8 cellular contexts compared by ENCODE assay signal in genomic region chr20:32277361-32278198, GRCh38. TPM values are rescaled to one million over a fixed set of nuclear protein-coding genes. Genes with fewer than 3 reads are reported as not detected.
DNase-seq lines count a peak whose midpoint lies in the region; ATAC-seq and TF ChIP-seq lines count a peak whose summit lies in the region.

KIF3B (plus strand) TSS chr20:32277651; CDS start chr20:32309778, 32,127 bp downstream.

- peaks cover 9% of the 10 kb centered on the region for H3K9me3 Mint-ChIP-seq in activated CD8-positive, alpha-beta T cell treated with anti-CD3 and anti-CD28 coated beads for 36 hours

- H3K27me3 Mint-ChIP-seq in activated CD8-positive, alpha-beta T cell treated with anti-CD3 and anti-CD28 coated beads for 36 hours, result no peaks in the 10 kb centered on the region

- H3K4me3 Mint-ChIP-seq in activated CD8-positive, alpha-beta T cell treated with anti-CD3 and anti-CD28 coated beads for 36 hours, result peak within 1 kb of the TSS; percentile 98

- ATAC-seq in GM19397 (IDR thresholded peaks at IDR 0.05; ENCODE audit: unreplicated experiment), result peak; percentile 77
- peak; percentile 88 for ATAC-seq in activated CD8-positive, alpha-beta T cell treated with anti-CD3 and anti-CD28 coated beads for 36 hours

- peaks cover 35% of the 10 kb centered on the region for H3K36me3 Mint-ChIP-seq in activated CD8-positive, alpha-beta T cell treated with anti-CD3 and anti-CD28 coated beads for 36 hours (ENCODE audit: low read depth)

- H3K27ac Mint-ChIP-seq in activated CD8-positive, alpha-beta T cell treated with anti-CD3 and anti-CD28 coated beads for 36 hours, result peak within 1 kb of the TSS; percentile 97

- WGBS in lower leg skin, 2 donors, result 2% methylated on average over 24 to 55 of the region's 62 CpGs

- intact Hi-C loops in activated CD8-positive, alpha-beta T cell treated with anti-CD3 and anti-CD28 coated beads for 36 hours (cut with micrococcal nuclease), result no loop called here
- intact Hi-C loops in lower leg skin (cut with DNase I; ENCODE audit: low total_unique reads), result no loop called here

- POLR2A ChIA-PET in activated CD8-positive, alpha-beta T cell treated with anti-CD3 and anti-CD28 coated beads for 36 hours (lab: Charles Lee), result interaction anchor here (0.7 to 2.0 kb wide), 12 partner anchors 9 to 80 kb away, joined by 3 to 16 read pairs (median 4); partner anchors contain the start of gene ASXL1

- peaks cover 48% of the 10 kb centered on the region for H3K4me1 Mint-ChIP-seq in activated CD8-positive, alpha-beta T cell treated with anti-CD3 and anti-CD28 coated beads for 36 hours (ENCODE audit: low read depth)

- H3K27me3 ChIP-seq in HL-60 (ENCODE audit: insufficient read depth, poor library complexity, severe bottlenecking), result no peaks in the 10 kb centered on the region

- peak within 1 kb of the TSS; percentile 98 for H3K4me3 ChIP-seq in HL-60 (replicated peaks; ENCODE audit: insufficient read depth, low read length)
- H3K4me3 ChIP-seq in lower leg skin (ENCODE audit: low read depth, poor library complexity, severe bottlenecking), result peak within 1 kb of the TSS; percentile 96

- CTCF ChIA-PET in activated CD8-positive, alpha-beta T cell treated with anti-CD3 and anti-CD28 coated beads for 36 hours (lab: Charles Lee), result interaction anchor here (1.0 to 1.3 kb wide), 2 partner anchors 9 to 13 kb away, joined by 3 read pairs; no protein-coding TSS in a partner anchor

- peak within 1 kb of the TSS; percentile 68 for H3K27ac ChIP-seq in HL-60 (replicated peaks)

- DNase-seq in C1 segment of cervical spinal cord (lab: John Stamatoyannopoulos, UW), result peak; percentile 11 to 87 (median 76)
- DNase-seq in HL-60 (ENCODE audit: low read depth in 1 of 2, low spot score in 1 of 2), result peak; percentile 81 to 93
- peak; percentile 80 for DNase-seq in NCI-H82 treated with DMSO at 0.1 percent for 48 hours (lab: John Stamatoyannopoulos, UW; ENCODE audit: unreplicated experiment)
- peak; percentile 93 for DNase-seq in activated CD8-positive, alpha-beta T cell treated with anti-CD3 and anti-CD28 coated beads for 36 hours
- peak; percentile 88 for DNase-seq in ecto neural progenitor cell (ENCODE audit: low spot score)
- DNase-seq in lower leg skin (ENCODE audit: low spot score in 2 of 2), result peak; percentile 83 to 97
- DNase-seq in stimulated activated CD4-positive, alpha-beta T cell treated with anti-CD3 and anti-CD28 coated beads, Interleukin-4, amount 100 ng/mL, for 24 hours, result peak; percentile 91

- TF ChIP-seq POLR2A in lower leg skin (IDR thresholded peaks at IDR 0.05), result no peak

- no peak for TF ChIP-seq CTCF in HL-60 (IDR thresholded peaks at IDR 0.05; ENCODE audit: insufficient read depth, low read length)
- TF ChIP-seq CTCF in activated CD8-positive, alpha-beta T cell treated with anti-CD3 and anti-CD28 coated beads for 36 hours (IDR thresholded peaks at IDR 0.05), result no peak
- no peak for TF ChIP-seq CTCF in lower leg skin (IDR thresholded peaks at IDR 0.05)

RNA-seq across cellular contexts. Expression of gene KIF3B, which starts in this region (rescaled TPM):
- total RNA-seq in activated CD8-positive, alpha-beta T cell treated with anti-CD3 and anti-CD28 coated beads for 36 hours, result 10 to 100 TPM; 25.4 to 25.7 TPM
- 10 to 100 TPM in 3 of 4 donors, 1 to 10 TPM in 1; 9.7 to 17.8 (median 13.1) TPM for total RNA-seq in lower leg skin

Comparison
In these comparisons a context has a peak if more than half of its experiments do, and no peak if none do; other contexts are left out.
1. Peak in every context shown above with its lines: DNase-seq, ATAC-seq, H3K4me3 ChIP-seq and H3K27ac ChIP-seq.